In genomic region chr5:93249651-93250289, GRCh38 we compare ENCODE assay signal across 10 cellular contexts.
A peak's percentile ranks its signal among the peaks of the same experiment; 100 is the strongest.
DNase-seq lines count a peak whose midpoint lies in the region; FAIRE-seq and TF ChIP-seq lines count a peak whose summit lies in the region.
"Had no signal": no experiment of that assay in that cellular context is flagged by ENCODE, and none has a peak within 500 bp of the region (broad histone marks: within the 10 kb centered on the region; RNA-seq: fewer than 3 reads in every experiment).

No MANE protein-coding gene starts in this region.

- no peak for TF ChIP-seq POLR2A in sigmoid colon (IDR thresholded peaks at IDR 0.05)

- H3K36me3 ChIP-seq in keratinocyte (ENCODE audit: control insufficient read depth in 2 of 2, extremely low read depth in 1 of 2, insufficient read depth in 2 of 2, low read length in 2 of 2) (no peaks in the 10 kb centered on the region), sigmoid colon (no peaks in the 10 kb centered on the region)

- peak overlapping the region; percentile 80 for H2AFZ ChIP-seq in keratinocyte (ENCODE audit: control insufficient read depth, low read length)

- H3K27ac ChIP-seq in keratinocyte (ENCODE audit: control insufficient read depth, insufficient read depth, low read length) (peak overlapping the region; percentile 21), sigmoid colon (peak overlapping the region in 3 of 4 donors; percentile 29 to 50 (median 33))

- no peaks in the 10 kb centered on the region for H3K9me1 ChIP-seq in keratinocyte (ENCODE audit: control insufficient read depth, extremely low read depth, insufficient read depth, low read length)

- H3K36me3 Mint-ChIP-seq in glutamatergic neuron (ENCODE audit: unreplicated experiment), result no peaks in the 10 kb centered on the region
- no peaks in the 10 kb centered on the region for H3K36me3 Mint-ChIP-seq in immature natural killer cell

- H3K9ac ChIP-seq in keratinocyte (ENCODE audit: control insufficient read depth, extremely low read depth, insufficient read depth, low read length), result peak overlapping the region; percentile 51

- DNase-seq in HT-29 (ENCODE audit: low spot score) (peak; percentile 34), amniotic epithelial cell (ENCODE audit: low read depth) (peak; percentile 73), keratinocyte (ENCODE audit: low read depth, low spot score) (no peak), sigmoid colon (no peak), glutamatergic neuron (no peak), activated T-cell treated with anti-CD3 and anti-CD28 coated beads for 4 hours (no peak), NCI-H524 treated with DMSO at 0.1 percent for 48 hours (lab: John Stamatoyannopoulos, UW) (no peak), immature natural killer cell (no peak)
- DNase-seq: DMS79 treated with DMSO at 0.1 percent for 48 hours, NCI-H1105 had no signal

- no peaks in the 10 kb centered on the region for H3K9me3 Mint-ChIP-seq in glutamatergic neuron (ENCODE audit: unreplicated experiment)
- H3K9me3 Mint-ChIP-seq in immature natural killer cell, result peaks cover 0 to 4% (median 0%) of the 10 kb centered on the region in 6 donors

- H3K27ac Mint-ChIP-seq in glutamatergic neuron (ENCODE audit: unreplicated experiment) (no peak overlapping the region), immature natural killer cell (no peak overlapping the region)

- peaks cover 8% of the 10 kb centered on the region for H3K4me1 ChIP-seq in keratinocyte (ENCODE audit: control insufficient read depth, extremely low read depth, insufficient read depth, low read length)
- peaks cover 0 to 26% (median 15%) of the 10 kb centered on the region in 4 donors for H3K4me1 ChIP-seq in sigmoid colon

- peak overlapping the region; percentile 83 for H3K4me2 ChIP-seq in keratinocyte (ENCODE audit: control insufficient read depth, extremely low read depth, insufficient read depth, low read depth, low read length)

- H3K4me3 ChIP-seq in keratinocyte (ENCODE audit: control insufficient read depth in 2 of 3, extremely low read depth in 1 of 3, insufficient read depth in 2 of 3, low read depth in 1 of 3, low read length in 3 of 3) (peak overlapping the region in 2 of 3 experiments; percentile 29 to 62), sigmoid colon (peak overlapping the region in 3 of 4 donors; percentile 3 to 11 (median 4))

- TF ChIP-seq CTCF in keratinocyte (optimal IDR thresholded peaks at IDR 0.05 in 1 of 3, IDR thresholded peaks at IDR 0.05 in 1 of 3, conservative IDR thresholded peaks at IDR 0.05 in 1 of 3; ENCODE audit: extremely low read depth in 1 of 3, insufficient read depth in 2 of 3, low read length in 3 of 3) (no peak), sigmoid colon (IDR thresholded peaks at IDR 0.05) (no peak), glutamatergic neuron (IDR thresholded peaks at IDR 0.05; ENCODE audit: partially characterized antibody, unreplicated experiment) (no peak)

- FAIRE-seq in keratinocyte (lab: Jason Lieb, UNC), result peak; percentile 82

- H3K4me1 Mint-ChIP-seq in glutamatergic neuron (ENCODE audit: low read depth, unreplicated experiment) (peaks cover 3% of the 10 kb centered on the region), immature natural killer cell (no peaks in the 10 kb centered on the region)

- 24 to 71% methylated on average over 11 of the region's 11 CpGs for WGBS in sigmoid colon, 2 donors

- H3K4me3 Mint-ChIP-seq in glutamatergic neuron (ENCODE audit: unreplicated experiment) (no peak overlapping the region), immature natural killer cell (no peak overlapping the region)

- dilution Hi-C loops in keratinocyte (cut with MboI; ENCODE audit: extremely low pct_ligation_motif_present, low sequenced_read_pairs), result no loop called here

- TF ChIP-seq EP300 in sigmoid colon (IDR thresholded peaks at IDR 0.05), result no peak

- H3K79me2 ChIP-seq in keratinocyte (ENCODE audit: control insufficient read depth, insufficient read depth, low read length), result no peaks in the 10 kb centered on the region

- H3K27me3 Mint-ChIP-seq in glutamatergic neuron (ENCODE audit: unreplicated experiment), result no peaks in the 10 kb centered on the region
- H3K27me3 Mint-ChIP-seq in immature natural killer cell (ENCODE audit: low read depth in 3 of 3), result peaks cover 0 to 2% (median 0%) of the 10 kb centered on the region in 3 donors

- H3K27me3 ChIP-seq in keratinocyte (ENCODE audit: control insufficient read depth, extremely low read depth, insufficient read depth, low read length) (no peaks in the 10 kb centered on the region), sigmoid colon (no peaks in the 10 kb centered on the region)

- H3K9me3 ChIP-seq in keratinocyte (ENCODE audit: control insufficient read depth, low read depth, low read length) (no peaks in the 10 kb centered on the region), sigmoid colon (no peaks in the 10 kb centered on the region)

- no peaks in the 10 kb centered on the region for H4K20me1 ChIP-seq in keratinocyte (ENCODE audit: control insufficient read depth, extremely low read depth, insufficient read depth, low read length)

- intact Hi-C loops in sigmoid colon (cut with DNase I), result loop anchor here (10.0 kb wide), 1 partner anchor 155 kb away; no protein-coding TSS in a partner anchor

Comparison
In these comparisons a context has a peak if more than half of its experiments do, and no peak if none do; other contexts are left out.
1. DNase-seq: peak in HT-29 (single experiment) and amniotic epithelial cell (single experiment); none in keratinocyte (single experiment), sigmoid colon (single experiment), glutamatergic neuron (single experiment), activated T-cell treated with anti-CD3 and anti-CD28 coated beads for 4 hours (single experiment), NCI-H524 treated with DMSO at 0.1 percent for 48 hours (single experiment) and immature natural killer cell (0 of 3).